Comparison of ENCODE assay signal across 2 cellular contexts in the genomic region with DNA sequence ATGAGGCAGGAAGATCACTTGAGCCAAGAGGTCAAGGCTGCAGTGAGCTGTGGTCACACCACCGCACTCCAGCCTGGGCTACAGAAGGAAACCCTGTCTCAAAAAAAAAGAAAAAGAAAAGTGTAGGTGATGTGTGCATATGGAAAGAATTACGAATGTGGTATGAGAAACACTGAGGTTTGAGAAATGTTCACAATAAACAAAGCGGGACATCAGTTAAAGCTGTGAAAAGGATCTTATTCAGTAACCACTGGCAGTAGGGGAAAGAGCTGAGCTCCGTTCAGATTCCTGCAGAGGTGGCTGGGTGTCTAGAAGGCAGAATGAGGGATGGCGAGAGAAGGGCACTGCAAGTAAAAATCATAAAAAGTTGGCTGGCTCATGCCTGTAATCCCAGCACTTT.
TF ChIP-seq lines count a peak whose summit lies in the region.

No MANE protein-coding gene starts in this region.

TF ChIP-seq in IMR-90, 13 proteins besides CTCF, POLR2A, EP300 and RAD21:
- TF ChIP-seq BHLHE40 (IDR thresholded peaks at IDR 0.05; ENCODE audit: low read depth, low read length) (no peak), FOS (IDR thresholded peaks at IDR 0.05; ENCODE audit: low read depth, low read length) (no peak), MAFK (IDR thresholded peaks at IDR 0.05; ENCODE audit: low read depth, low read length) (no peak), MXI1 (IDR thresholded peaks at IDR 0.05; ENCODE audit: borderline replicate concordance, low read depth, low read length) (no peak), NFE2L2 (IDR thresholded peaks at IDR 0.05; ENCODE audit: low read depth, low read length) (no peak), SMC3 (IDR thresholded peaks at IDR 0.05; ENCODE audit: low read depth, low read length) (no peak)
- TF ChIP-seq, protein P1, sequence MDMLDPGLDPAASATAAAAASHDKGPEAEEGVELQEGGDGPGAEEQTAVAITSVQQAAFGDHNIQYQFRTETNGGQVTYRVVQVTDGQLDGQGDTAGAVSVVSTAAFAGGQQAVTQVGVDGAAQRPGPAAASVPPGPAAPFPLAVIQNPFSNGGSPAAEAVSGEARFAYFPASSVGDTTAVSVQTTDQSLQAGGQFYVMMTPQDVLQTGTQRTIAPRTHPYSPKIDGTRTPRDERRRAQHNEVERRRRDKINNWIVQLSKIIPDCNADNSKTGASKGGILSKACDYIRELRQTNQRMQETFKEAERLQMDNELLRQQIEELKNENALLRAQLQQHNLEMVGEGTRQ (IDR thresholded peaks at IDR 0.05; ENCODE audit: low read depth, low read length): no peak
- TF ChIP-seq, protein P2, sequence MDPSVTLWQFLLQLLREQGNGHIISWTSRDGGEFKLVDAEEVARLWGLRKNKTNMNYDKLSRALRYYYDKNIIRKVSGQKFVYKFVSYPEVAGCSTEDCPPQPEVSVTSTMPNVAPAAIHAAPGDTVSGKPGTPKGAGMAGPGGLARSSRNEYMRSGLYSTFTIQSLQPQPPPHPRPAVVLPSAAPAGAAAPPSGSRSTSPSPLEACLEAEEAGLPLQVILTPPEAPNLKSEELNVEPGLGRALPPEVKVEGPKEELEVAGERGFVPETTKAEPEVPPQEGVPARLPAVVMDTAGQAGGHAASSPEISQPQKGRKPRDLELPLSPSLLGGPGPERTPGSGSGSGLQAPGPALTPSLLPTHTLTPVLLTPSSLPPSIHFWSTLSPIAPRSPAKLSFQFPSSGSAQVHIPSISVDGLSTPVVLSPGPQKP (IDR thresholded peaks at IDR 0.05; ENCODE audit: borderline replicate concordance, low read depth, low read length): no peak

TF ChIP-seq in endothelial cell of umbilical vein, 7 proteins besides CTCF, POLR2A, EP300 and RAD21:
- TF ChIP-seq MYC (IDR thresholded peaks at IDR 0.05; ENCODE audit: low read depth, low read length) (no peak), EZH2 (IDR thresholded peaks at IDR 0.05; ENCODE audit: borderline replicate concordance, low read depth, low read length, severe bottlenecking) (no peak), GATA2 (IDR thresholded peaks at IDR 0.05; ENCODE audit: insufficient read depth, insufficient read length, low read depth, low read length) (no peak), FOS (IDR thresholded peaks at IDR 0.05; ENCODE audit: borderline replicate concordance, insufficient read depth, low read length) (no peak), POLR2AphosphoS5 (IDR thresholded peaks at IDR 0.05; ENCODE audit: insufficient read depth, low read depth, low read length) (no peak), JUN (IDR thresholded peaks at IDR 0.05; ENCODE audit: borderline replicate concordance, insufficient read depth, insufficient read length, low read depth) (no peak)
- TF ChIP-seq, protein P3, sequence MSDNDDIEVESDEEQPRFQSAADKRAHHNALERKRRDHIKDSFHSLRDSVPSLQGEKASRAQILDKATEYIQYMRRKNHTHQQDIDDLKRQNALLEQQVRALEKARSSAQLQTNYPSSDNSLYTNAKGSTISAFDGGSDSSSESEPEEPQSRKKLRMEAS (IDR thresholded peaks at IDR 0.05; ENCODE audit: insufficient read depth, insufficient read length): no peak
